In genomic region chr15:79115461-79115860, GRCh38 we compare ENCODE assay signal across 27 cellular contexts. TPM values are rescaled to one million over a fixed set of nuclear protein-coding genes. Genes with fewer than 3 reads are reported as not detected.
"Had no signal": no experiment of that assay in that cellular context is flagged by ENCODE, and none has a peak within 500 bp of the region (broad histone marks: within the 10 kb centered on the region; RNA-seq: fewer than 3 reads in every experiment).

No MANE protein-coding gene starts in this region.

- H3K9me3 ChIP-seq: ascending aorta, esophagus squamous epithelium had no signal

- H3K4me3 Mint-ChIP-seq: activated CD4-positive, alpha-beta memory T cell treated with anti-CD3 and anti-CD28 coated beads for 36 hours; activated CD4-positive, alpha-beta T cell treated with anti-CD3 and anti-CD28 coated beads for 36 hours; activated CD4-positive, alpha-beta T cell treated with anti-CD3 and anti-CD28 coated beads, Interleukin-2, amount 10 ng/mL, durations not matched to agents 24 days and 14 days; activated CD8-positive, alpha-beta T cell treated with anti-CD3 and anti-CD28 coated beads, Interleukin-2, amount 10 ng/mL, durations not matched to agents 7 days and 5 days; activated naive CD4-positive, alpha-beta T cell treated with anti-CD3 and anti-CD28 coated beads, Interleukin-2, amount 10 ng/mL, durations not matched to agents 7 days and 5 days; activated naive CD8-positive, alpha-beta T cell treated with anti-CD3 and anti-CD28 coated beads, Interleukin-2, amount 10 ng/mL, durations not matched to agents 7 days and 5 days; activated T-cell treated with anti-CD3 and anti-CD28 coated beads, Interleukin-2, amount 50 U/mL, for 4 hours; activated T-helper 17 cell treated with anti-CD3 and anti-CD28 coated beads, Interleukin-2, amount 50 U/mL, for 72 hours; central memory CD8-positive, alpha-beta T cell; effector memory CD8-positive, alpha-beta T cell had no signal

- H3K27me3 ChIP-seq: ascending aorta, brain microvascular endothelial cell had no signal

- H3K36me3 Mint-ChIP-seq: activated CD4-positive, alpha-beta memory T cell treated with anti-CD3 and anti-CD28 coated beads for 36 hours; activated naive CD4-positive, alpha-beta T cell treated with anti-CD3 and anti-CD28 coated beads, Interleukin-2, amount 10 ng/mL, durations not matched to agents 7 days and 5 days; activated naive CD4-positive, alpha-beta T cell treated with anti-CD3 and anti-CD28 coated beads, Interleukin-2, amount 50 U/mL, for 72 hours; activated naive CD8-positive, alpha-beta T cell treated with anti-CD3 and anti-CD28 coated beads, Interleukin-2, amount 10 ng/mL, durations not matched to agents 7 days and 5 days had no signal

- H3K27ac ChIP-seq: ascending aorta, brain microvascular endothelial cell, esophagus squamous epithelium, gastroesophageal sphincter, heart right ventricle had no signal

- H3K4me3 ChIP-seq: ascending aorta, esophagus squamous epithelium, gastroesophageal sphincter, heart right ventricle had no signal

- H3K4me1 ChIP-seq: ascending aorta, esophagus squamous epithelium had no signal

- H3K4me1 Mint-ChIP-seq: activated CD4-positive, alpha-beta T cell treated with anti-CD3 and anti-CD28 coated beads for 36 hours; activated CD4-positive, alpha-beta T cell treated with anti-CD3 and anti-CD28 coated beads, Interleukin-2, amount 10 ng/mL, durations not matched to agents 24 days and 14 days; activated naive CD4-positive, alpha-beta T cell treated with anti-CD3 and anti-CD28 coated beads, Interleukin-2, amount 10 ng/mL, durations not matched to agents 7 days and 5 days; activated naive CD8-positive, alpha-beta T cell treated with anti-CD3 and anti-CD28 coated beads, Interleukin-2, amount 10 ng/mL, durations not matched to agents 7 days and 5 days; activated T-helper 17 cell treated with anti-CD3 and anti-CD28 coated beads, Interleukin-2, amount 50 U/mL, for 72 hours; central memory CD8-positive, alpha-beta T cell had no signal

- H3K9me3 Mint-ChIP-seq: activated CD4-positive, alpha-beta memory T cell treated with anti-CD3 and anti-CD28 coated beads for 36 hours; activated CD4-positive, alpha-beta T cell treated with anti-CD3 and anti-CD28 coated beads, Interleukin-2, amount 10 ng/mL, durations not matched to agents 24 days and 14 days; activated naive CD4-positive, alpha-beta T cell treated with anti-CD3 and anti-CD28 coated beads, Interleukin-2, amount 10 ng/mL, durations not matched to agents 7 days and 5 days; activated naive CD4-positive, alpha-beta T cell treated with anti-CD3 and anti-CD28 coated beads, Interleukin-2, amount 50 U/mL, for 72 hours; activated naive CD8-positive, alpha-beta T cell treated with anti-CD3 and anti-CD28 coated beads, Interleukin-2, amount 10 ng/mL, durations not matched to agents 7 days and 5 days; activated T-cell treated with anti-CD3 and anti-CD28 coated beads, Interleukin-2, amount 50 U/mL, for 4 hours; activated T-helper 17 cell treated with anti-CD3 and anti-CD28 coated beads, Interleukin-2, amount 50 U/mL, for 72 hours; central memory CD8-positive, alpha-beta T cell; effector memory CD8-positive, alpha-beta T cell had no signal

- DNase-seq: activated CD4-positive, alpha-beta memory T cell treated with anti-CD3 and anti-CD28 coated beads for 36 hours; activated CD4-positive, alpha-beta T cell treated with anti-CD3 and anti-CD28 coated beads for 36 hours; activated CD4-positive, alpha-beta T cell treated with anti-CD3 and anti-CD28 coated beads, Interleukin-2, amount 10 ng/mL, durations not matched to agents 24 days and 14 days; activated CD4-positive, CD25-positive, alpha-beta regulatory T cell; activated CD4-positive, CD25-positive, alpha-beta regulatory T cell treated with anti-CD3 and anti-CD28 coated beads, Interleukin-2, amount 50 U/mL, for 72 hours; activated CD8-positive, alpha-beta T cell treated with anti-CD3 and anti-CD28 coated beads, Interleukin-2, amount 10 ng/mL, durations not matched to agents 7 days and 5 days; activated effector memory CD4-positive, alpha-beta T cell treated with anti-CD3 and anti-CD28 coated beads, Interleukin-2, amount 50 U/mL, for 16 hours; activated naive CD4-positive, alpha-beta T cell; activated naive CD4-positive, alpha-beta T cell treated with anti-CD3 and anti-CD28 coated beads, Interleukin-2, amount 10 ng/mL, durations not matched to agents 7 days and 5 days; activated naive CD8-positive, alpha-beta T cell treated with anti-CD3 and anti-CD28 coated beads, Interleukin-2, amount 10 ng/mL, durations not matched to agents 7 days and 5 days; activated T-cell treated with anti-CD3 and anti-CD28 coated beads, Interleukin-2, amount 50 U/mL, for 4 hours; brain microvascular endothelial cell; cortex of kidney; dermis blood vessel endothelial cell; effector CD4-positive, alpha-beta T cell; effector memory CD8-positive, alpha-beta T cell; erythroblast; esophagus squamous epithelium; foreskin melanocyte; heart right ventricle; T-helper 2 cell had no signal

- H3K36me3 ChIP-seq: ascending aorta, brain microvascular endothelial cell, esophagus squamous epithelium, gastroesophageal sphincter, heart right ventricle had no signal

- H3K27ac Mint-ChIP-seq: activated CD4-positive, alpha-beta memory T cell treated with anti-CD3 and anti-CD28 coated beads for 36 hours; activated CD4-positive, alpha-beta T cell treated with anti-CD3 and anti-CD28 coated beads for 36 hours; activated CD4-positive, alpha-beta T cell treated with anti-CD3 and anti-CD28 coated beads, Interleukin-2, amount 10 ng/mL, durations not matched to agents 24 days and 14 days; activated CD8-positive, alpha-beta T cell treated with anti-CD3 and anti-CD28 coated beads, Interleukin-2, amount 10 ng/mL, durations not matched to agents 7 days and 5 days; activated naive CD4-positive, alpha-beta T cell treated with anti-CD3 and anti-CD28 coated beads, Interleukin-2, amount 10 ng/mL, durations not matched to agents 7 days and 5 days; activated naive CD4-positive, alpha-beta T cell treated with anti-CD3 and anti-CD28 coated beads, Interleukin-2, amount 50 U/mL, for 72 hours; activated naive CD8-positive, alpha-beta T cell treated with anti-CD3 and anti-CD28 coated beads, Interleukin-2, amount 10 ng/mL, durations not matched to agents 7 days and 5 days; activated T-helper 17 cell treated with anti-CD3 and anti-CD28 coated beads, Interleukin-2, amount 50 U/mL, for 72 hours; effector memory CD8-positive, alpha-beta T cell had no signal

RNA-seq across cellular contexts. Expression of gene RASGRF1, which starts 24.9 kb away (rescaled TPM):
- total RNA-seq: activated CD4-positive, alpha-beta T cell treated with anti-CD3 and anti-CD28 coated beads for 36 hours; activated CD4-positive, alpha-beta T cell treated with anti-CD3 and anti-CD28 coated beads, Interleukin-2, amount 10 ng/mL, durations not matched to agents 24 days and 14 days; activated CD8-positive, alpha-beta T cell treated with anti-CD3 and anti-CD28 coated beads, Interleukin-2, amount 10 ng/mL, durations not matched to agents 7 days and 5 days; activated naive CD4-positive, alpha-beta T cell treated with anti-CD3 and anti-CD28 coated beads, Interleukin-2, amount 50 U/mL, for 72 hours; activated naive CD8-positive, alpha-beta T cell treated with anti-CD3 and anti-CD28 coated beads, Interleukin-2, amount 10 ng/mL, durations not matched to agents 7 days and 5 days; activated T-helper 17 cell treated with anti-CD3 and anti-CD28 coated beads, Interleukin-2, amount 50 U/mL, for 72 hours; ascending aorta; fibroblast of lung had no signal
